In genomic region chr1:94898486-94899385, GRCh38 we compare ENCODE assay signal across 17 cellular contexts. TPM values are rescaled to one million over a fixed set of nuclear protein-coding genes. Genes with fewer than 3 reads are reported as not detected.
DNase-seq lines count a peak whose midpoint lies in the region; ATAC-seq, FAIRE-seq and TF ChIP-seq lines count a peak whose summit lies in the region.
"Had no signal": no experiment of that assay in that cellular context is flagged by ENCODE, and none has a peak within 500 bp of the region (broad histone marks: within the 10 kb centered on the region; RNA-seq: fewer than 3 reads in every experiment).

No MANE protein-coding gene starts in this region.

- H3K27ac ChIP-seq in HepG2 (ENCODE audit: extremely low read length, insufficient read depth, low read length), result no peak overlapping the region
- H3K27ac ChIP-seq in right lobe of liver, result no peak overlapping the region
- H3K27ac ChIP-seq in esophagus muscularis mucosa (replicated peaks in 1 of 4), result peak overlapping the region; percentile 51 to 71 (median 58)
- H3K27ac ChIP-seq in osteoblast (ENCODE audit: low read depth, low read length), result peak overlapping the region; percentile 54
- H3K27ac ChIP-seq in aorta (ENCODE audit: low read depth in 1 of 2, low read length in 2 of 2), result peak overlapping the region; percentile 82 to 84

- BruUV-seq in HepG2 (replicated peaks; lab: Mats Ljungman, UMichigan), result no TSS peak

- TF ChIP-seq EP300 in HepG2 (IDR thresholded peaks at IDR 0.05; ENCODE audit: low read depth in 2 of 2, low read length in 2 of 2), result no peak
- no peak for TF ChIP-seq EP300 in HepG2 (CRISPR knock-in tag; IDR thresholded peaks at IDR 0.05; ENCODE audit: borderline replicate concordance)
- TF ChIP-seq EP300 in esophagus muscularis mucosa (IDR thresholded peaks at IDR 0.05), result no peak

- no peak for TF ChIP-seq RAD21 in HepG2 (CRISPR knock-in tag; IDR thresholded peaks at IDR 0.05)

- H3K79me2 ChIP-seq in HepG2 (ENCODE audit: insufficient read depth, low read length), result peaks cover 13% of the 10 kb centered on the region
- peaks cover 40% of the 10 kb centered on the region for H3K79me2 ChIP-seq in osteoblast (ENCODE audit: insufficient read depth, low read length)

- no peak for FAIRE-seq in HepG2 (lab: Jason Lieb, UNC)

- ATAC-seq in HepG2 (no peak), right lobe of liver (no peak), aorta (ENCODE audit: low FRiP score) (no peak)
- ATAC-seq: stimulated activated naive CD8-positive, alpha-beta T cell treated with anti-CD3 and anti-CD28 coated beads, Interleukin-15, Interleukin-2, amounts not matched to agents 100 U/mL and 50 U/mL, for 24 hours had no signal

- H4K20me1 ChIP-seq in HepG2 (ENCODE audit: insufficient read depth, low read length), result peaks cover 4% of the 10 kb centered on the region; the same call in 1 of the 2 replicates
- H4K20me1 ChIP-seq in osteoblast (ENCODE audit: insufficient read depth, low read length), result peaks cover 9% of the 10 kb centered on the region

- WGBS in HepG2 (ENCODE audit: low lambda C conversion rate), result 96% methylated on average over 7 of the region's 7 CpGs
- WGBS in right lobe of liver (ENCODE audit: insufficient coverage, low coverage, low lambda C conversion rate, missing lambda C conversion rate), result 89% methylated on average over 7 of the region's 7 CpGs
- WGBS in esophagus muscularis mucosa, result 55% methylated on average over 7 of the region's 7 CpGs
- WGBS in aorta, 2 donors, result 2 to 8% methylated on average over 7 of the region's 7 CpGs

- TF ChIP-seq CTCF in HepG2 (CRISPR knock-in tag; IDR thresholded peaks at IDR 0.05) (no peak), right lobe of liver (IDR thresholded peaks at IDR 0.05) (no peak), esophagus muscularis mucosa (IDR thresholded peaks at IDR 0.05) (no peak), osteoblast (IDR thresholded peaks at IDR 0.05; ENCODE audit: extremely low read depth, low read depth, low read length) (no peak)

- in situ Hi-C loops in HepG2 (cut with HindIII; ENCODE audit: extremely low pct_ligation_motif_present, low pct_unique_long_range_greater_than_20kb), result no loop called here

- no peaks in the 10 kb centered on the region for H3K9me3 ChIP-seq in HepG2 (ENCODE audit: low read length)
- no peaks in the 10 kb centered on the region for H3K9me3 ChIP-seq in right lobe of liver
- no peaks in the 10 kb centered on the region for H3K9me3 ChIP-seq in esophagus muscularis mucosa
- H3K9me3 ChIP-seq in osteoblast (ENCODE audit: low read depth, low read length), result no peaks in the 10 kb centered on the region
- H3K9me3 ChIP-seq in aorta (ENCODE audit: control insufficient read depth, low read length), result no peaks in the 10 kb centered on the region

- H2AFZ ChIP-seq in HepG2 (ENCODE audit: low read length) (no peak overlapping the region), osteoblast (ENCODE audit: low read length) (no peak overlapping the region)

- H3K9ac ChIP-seq in HepG2 (ENCODE audit: insufficient read depth, low read depth, low read length), result no peak overlapping the region

- POLR2A ChIA-PET in HepG2 (lab: Yijun Ruan, JAX), result no interaction called here

- CTCF ChIA-PET in HepG2 (lab: Yijun Ruan, JAX; ENCODE audit: low intra/inter-chr PET ratio, low total read pairs), result no interaction called here

- intact Hi-C loops in HepG2 (cut with micrococcal nuclease; ENCODE audit: unreplicated experiment), result no loop called here
- intact Hi-C loops in right lobe of liver (cut with DNase I), result no loop called here
- intact Hi-C loops in esophagus muscularis mucosa (cut with DNase I), result no loop called here
- intact Hi-C loops in aorta (cut with DNase I), result loop anchor here in 1 of 2 donors (5.0 kb wide), 1 partner anchor 41 kb away; no protein-coding TSS in a partner anchor

- TF ChIP-seq POLR2A in HepG2 (IDR thresholded peaks at IDR 0.05; ENCODE audit: insufficient read depth in 1 of 2, low read depth in 2 of 2, low read length in 2 of 2) (no peak), right lobe of liver (IDR thresholded peaks at IDR 0.05) (no peak), esophagus muscularis mucosa (IDR thresholded peaks at IDR 0.05; ENCODE audit: low read depth) (no peak)

- H3K4me1 ChIP-seq in HepG2 (ENCODE audit: insufficient read depth, low read length) (peaks cover 26% of the 10 kb centered on the region), right lobe of liver (no peaks in the 10 kb centered on the region), esophagus muscularis mucosa (peaks cover 0 to 53% (median 48%) of the 10 kb centered on the region in 4 donors), osteoblast (ENCODE audit: insufficient read depth, low read length) (peaks cover 21% of the 10 kb centered on the region), aorta (ENCODE audit: control insufficient read depth in 1 of 2, insufficient read depth in 2 of 2, low read length in 2 of 2) (peaks cover 2 to 8% of the 10 kb centered on the region in 2 donors)

- no peak overlapping the region for H3K4me2 ChIP-seq in HepG2 (ENCODE audit: low read depth, low read length)
- no peak overlapping the region for H3K4me2 ChIP-seq in osteoblast (ENCODE audit: insufficient read depth, low read length)

- H3K27me3 ChIP-seq in HepG2 (ENCODE audit: control insufficient read depth in 1 of 2, insufficient read depth in 2 of 2, low read length in 2 of 2) (no peaks in the 10 kb centered on the region), right lobe of liver (no peaks in the 10 kb centered on the region), esophagus muscularis mucosa (no peaks in the 10 kb centered on the region), osteoblast (ENCODE audit: insufficient read depth, low read length) (no peaks in the 10 kb centered on the region), aorta (ENCODE audit: control insufficient read depth in 1 of 2, insufficient read depth in 2 of 2, low read length in 1 of 2) (no peaks in the 10 kb centered on the region)

- no peak for DNase-seq in HepG2 (ENCODE audit: low spot score)
- DNase-seq in right lobe of liver, result no peak
- DNase-seq in esophagus muscularis mucosa (ENCODE audit: extremely low spot score), result no peak
- DNase-seq in osteoblast (ENCODE audit: insufficient read length, low spot score, missing footprints), result no peak
- DNase-seq in aorta, result no peak
- DNase-seq in NCI-H2196 (lab: John Stamatoyannopoulos, UW; ENCODE audit: unreplicated experiment), result no peak
- no peak for DNase-seq in activated CD4-positive, CD25-positive, alpha-beta regulatory T cell treated with anti-CD3 and anti-CD28 coated beads, Interleukin-2, amount 50 U/mL, for 72 hours
- no peak for DNase-seq in mucosa of gallbladder (ENCODE audit: low spot score)
- DNase-seq: activated CD8-positive, alpha-beta memory T cell treated with anti-CD3 and anti-CD28 coated beads, Interleukin-2, amount 50 U/mL, for 4 hours; activated gamma-delta T cell treated with Interleukin-2 at 50 U/mL for 16 hours; CD4-positive, CD25-positive, alpha-beta regulatory T cell; EL; islet precursor cell; NCI-H1092; SHP77 treated with DMSO at 0.1 percent for 48 hours; stimulated activated naive CD8-positive, alpha-beta T cell treated with anti-CD3 and anti-CD28 coated beads, Interleukin-15, Interleukin-2, amounts not matched to agents 100 U/mL and 50 U/mL, for 24 hours; T-helper 2 cell had no signal

- H3K4me3 ChIP-seq in HepG2 (replicated peaks in 1 of 3; ENCODE audit: insufficient read depth in 1 of 3, low read depth in 2 of 3, low read length in 3 of 3), result no peak overlapping the region
- H3K4me3 ChIP-seq in right lobe of liver, result no peak overlapping the region
- H3K4me3 ChIP-seq in esophagus muscularis mucosa, result no peak overlapping the region
- no peak overlapping the region for H3K4me3 ChIP-seq in osteoblast (ENCODE audit: insufficient read depth, low read length)
- no peak overlapping the region for H3K4me3 ChIP-seq in aorta (ENCODE audit: low read length in 2 of 2)

- H3K36me3 ChIP-seq in HepG2 (replicated peaks in 1 of 2; ENCODE audit: control insufficient read depth in 1 of 2, insufficient read depth in 2 of 2, low read length in 2 of 2) (peaks cover 24 to 66% of the 10 kb centered on the region in 2 experiments), right lobe of liver (peaks cover 3 to 80% (median 27%) of the 10 kb centered on the region in 4 donors), esophagus muscularis mucosa (peaks cover 0 to 85% (median 53%) of the 10 kb centered on the region in 4 donors), osteoblast (ENCODE audit: insufficient read depth, low read length) (peaks cover 85% of the 10 kb centered on the region), aorta (ENCODE audit: control insufficient read depth in 1 of 2, insufficient read depth in 2 of 2, low read length in 1 of 2) (peaks cover 3 to 5% of the 10 kb centered on the region in 2 donors)

TF ChIP-seq in HepG2, 621 proteins besides CTCF, POLR2A, EP300 and RAD21 (continues in another document):
- TF ChIP-seq RBM22 (optimal IDR thresholded peaks at IDR 0.05; ENCODE audit: low read length), result peak; percentile 43

RNA-seq across cellular contexts. Expression of gene CNN3, which starts 28.2 kb away (rescaled TPM):
- total RNA-seq in HepG2 (2016; rRNA removed; fragmentation: Illumina TruSeq; extraction: Trizol) (223 and 290 TPM in 2 replicates), right lobe of liver (100 to 1,000 TPM in 2 of 6 experiments, 10 to 100 TPM in 4; 90.5 to 125 (median 99.3) TPM), esophagus muscularis mucosa (100 to 1,000 TPM; 140 to 268 (median 194) TPM), osteoblast (316 and 333 TPM in 2 replicates), aorta (100 to 1,000 TPM; 386 to 463 TPM), mucosa of gallbladder (171 TPM)
- total RNA-seq in HepG2 (2016; cell fraction: cytosol; rRNA removed; fragmentation: Illumina TruSeq; extraction: Trizol; ENCODE audit: low read depth), result 57.3 and 60.4 TPM in 2 replicates
- total RNA-seq in HepG2 (2016; cell fraction: insoluble cytoplasmic fraction; rRNA removed; fragmentation: Illumina TruSeq; extraction: Trizol), result 203 and 275 TPM in 2 replicates
- 122 and 123 TPM in 2 replicates for total RNA-seq in HepG2 (2016; cell fraction: membrane; rRNA removed; fragmentation: Illumina TruSeq; extraction: Trizol)
- 101 and 120 TPM in 2 replicates for total RNA-seq in HepG2 (2016; cell fraction: nucleus; rRNA removed; fragmentation: Illumina TruSeq; extraction: Trizol)
- polyA plus RNA-seq in HepG2 (2011; rRNA removed) (97.4 and 113 TPM in 2 replicates), aorta (100 to 1,000 TPM; 138 to 203 TPM)
- 59.4 and 80.2 TPM in 2 replicates for polyA plus RNA-seq in HepG2 (2011; cell fraction: cytosol; rRNA removed)
- polyA plus RNA-seq in HepG2 (2011; cell fraction: nucleus; rRNA removed), result 44.3 and 48.4 TPM in 2 replicates
- 105 and 127 TPM in 2 replicates for polyA plus RNA-seq in HepG2 (2012)
- polyA plus RNA-seq in HepG2 (2016; cell fraction: cytosol; fragmentation: Illumina TruSeq; extraction: Trizol; ENCODE audit: low read depth), result 34.4 and 42.1 TPM in 2 replicates
- polyA plus RNA-seq in HepG2 (2016; cell fraction: insoluble cytoplasmic fraction; fragmentation: Illumina TruSeq; extraction: Trizol; ENCODE audit: low read depth), result 302 and 322 TPM in 2 replicates
- polyA plus RNA-seq in HepG2 (2016; cell fraction: membrane; fragmentation: Illumina TruSeq; extraction: Trizol; ENCODE audit: low read depth), result 71.0 and 76.9 TPM in 2 replicates
- 152 and 159 TPM in 2 replicates for polyA plus RNA-seq in HepG2 (2016; cell fraction: nucleus; fragmentation: Illumina TruSeq; extraction: Trizol; ENCODE audit: insufficient read depth, low read depth)
- polyA minus RNA-seq in HepG2 (2011; rRNA and poly(A)+ RNA removed; ENCODE audit: low replicate concordance), result 63.8 TPM in 1 of 2 replicates, not detected in the other
- 86.9 and 93.5 TPM in 2 replicates for polyA minus RNA-seq in HepG2 (2011; cell fraction: cytosol; rRNA and poly(A)+ RNA removed)
- polyA minus RNA-seq in HepG2 (2011; cell fraction: nucleus; rRNA and poly(A)+ RNA removed), result 71.3 and 77.3 TPM in 2 replicates

Comparison
In these comparisons a context has a peak if more than half of its experiments do, and no peak if none do; other contexts are left out.
1. H3K27ac ChIP-seq: peak in esophagus muscularis mucosa (4 of 4), osteoblast (single experiment) and aorta (2 of 2); none in HepG2 (single experiment) and right lobe of liver (0 of 3).